ENCODE assay signal across 8 cellular contexts in genomic region chr18:9135081-9135911, GRCh38. TPM values are rescaled to one million over a fixed set of nuclear protein-coding genes. Genes with fewer than 3 reads are reported as not detected.
DNase-seq lines count a peak whose midpoint lies in the region; ATAC-seq and TF ChIP-seq lines count a peak whose summit lies in the region.

No MANE protein-coding gene starts in this region.

- in situ Hi-C loops in GM23248 (cut with MboI), result no loop called here

- H3K27me3 ChIP-seq in GM23248 (replicated peaks; ENCODE audit: insufficient read depth) (no peaks in the 10 kb centered on the region), skeletal muscle tissue (ENCODE audit: control insufficient read depth in 3 of 3, insufficient read depth in 3 of 3, low read length in 3 of 3) (no peaks in the 10 kb centered on the region)

- peaks cover 22% of the 10 kb centered on the region; the same call in 1 of the 2 replicates for H3K36me3 ChIP-seq in GM23248 (ENCODE audit: low read depth)
- H3K36me3 ChIP-seq in skeletal muscle tissue (ENCODE audit: control insufficient read depth in 3 of 3, insufficient read depth in 3 of 3, low read length in 3 of 3), result peaks cover 5 to 21% (median 12%) of the 10 kb centered on the region in 3 donors

- WGBS in GM23248 (ENCODE audit: low coverage in 1 of 2, low lambda C conversion rate in 2 of 2, missing lambda C conversion rate in 2 of 2), 2 experiments, result 76 to 78% methylated on average over 12 of the region's 12 CpGs

- H3K4me1 ChIP-seq in GM23248 (ENCODE audit: insufficient read depth), result peaks cover 24% of the 10 kb centered on the region
- H3K4me1 ChIP-seq in skeletal muscle tissue (ENCODE audit: control insufficient read depth in 3 of 3, insufficient read depth in 3 of 3, low read length in 3 of 3), result peaks cover 26 to 34% (median 28%) of the 10 kb centered on the region in 3 donors

- H3K9me2 ChIP-seq in GM23248 (ENCODE audit: insufficient read depth), result no peaks in the 10 kb centered on the region

- H3F3A ChIP-seq in GM23248 (ENCODE audit: insufficient read depth), result peaks cover 69% of the 10 kb centered on the region

- peak overlapping the region; percentile 74 for H3K4me3 ChIP-seq in GM23248
- H3K4me3 ChIP-seq in fibroblast of the aortic adventitia (ENCODE audit: low read depth, low read length), result peak overlapping the region; percentile 82
- peak overlapping the region; percentile 87 to 90 (median 87) for H3K4me3 ChIP-seq in skeletal muscle tissue (ENCODE audit: low read length in 3 of 3)

- no peaks in the 10 kb centered on the region for H4K20me1 ChIP-seq in GM23248 (ENCODE audit: insufficient read depth)

- DNase-seq in GM23248 (no peak), RPMI8226 (peak; percentile 40), fibroblast of the aortic adventitia (ENCODE audit: low read depth) (no peak), GM19238 (ENCODE audit: insufficient read length, low spot score) (no peak), NCI-H510A (lab: John Stamatoyannopoulos, UW) (no peak)
- DNase-seq in stimulated activated CD4-positive, alpha-beta T cell treated with anti-CD3 and anti-CD28 coated beads, Interleukin-15, amount 100 ng/mL, for 24 hours, result no peak

- no peak for ATAC-seq in HG03175 (IDR thresholded peaks at IDR 0.05; ENCODE audit: unreplicated experiment)

- H3K9me3 ChIP-seq in GM23248 (ENCODE audit: low read depth) (no peaks in the 10 kb centered on the region), skeletal muscle tissue (ENCODE audit: control insufficient read depth in 3 of 3, low read length in 3 of 3) (no peaks in the 10 kb centered on the region)

- peak overlapping the region; percentile 74 for H3K4me2 ChIP-seq in GM23248 (ENCODE audit: unreplicated experiment)

- H3K79me2 ChIP-seq in GM23248 (ENCODE audit: insufficient read depth), result peaks cover 64% of the 10 kb centered on the region

- H3K27ac ChIP-seq in GM23248 (peak overlapping the region; percentile 98), skeletal muscle tissue (ENCODE audit: low read depth, low read length) (peak overlapping the region; percentile 97)

- no peak for TF ChIP-seq CTCF in fibroblast of the aortic adventitia (IDR thresholded peaks at IDR 0.05; ENCODE audit: insufficient read depth, low read length)

- peak overlapping the region; percentile 68 for H2AFZ ChIP-seq in GM23248

- H3K9ac ChIP-seq in GM23248, result peak overlapping the region; percentile 98
- H3K9ac ChIP-seq in skeletal muscle tissue (ENCODE audit: low read depth in 1 of 3, low read length in 3 of 3), result peak overlapping the region; percentile 90 to 96 (median 94)

RNA-seq across cellular contexts. Expression of gene ANKRD12, which starts 1.3 kb away (rescaled TPM):
- total RNA-seq in GM23248 (2014; rRNA removed; shearing (Covaris generic)), result 16.5 and 29.6 TPM in 2 replicates
- 30.4 and 34.8 TPM in 2 replicates for polyA plus RNA-seq in GM23248 (2016; fragmentation: Nextera tagmentation; extraction: Ambion mirVana)
- total RNA-seq in fibroblast of the aortic adventitia (ENCODE audit: low replicate concordance), result 35.3 and 66.2 TPM in 2 replicates
- 26.1 TPM for total RNA-seq in skeletal muscle tissue

RNA-seq across cellular contexts. Expression of gene NDUFV2, which starts 32.8 kb away (rescaled TPM):
- 80.7 and 99.5 TPM in 2 replicates for total RNA-seq in GM23248 (2014; rRNA removed; shearing (Covaris generic))
- 205 and 208 TPM in 2 replicates for polyA plus RNA-seq in GM23248 (2016; fragmentation: Nextera tagmentation; extraction: Ambion mirVana)
- total RNA-seq in fibroblast of the aortic adventitia (ENCODE audit: low replicate concordance) (135 and 137 TPM in 2 replicates), skeletal muscle tissue (124 TPM)
